Comparison of ENCODE assay signal across 15 cellular contexts in genomic region chr7:133873187-133873586, GRCh38.
DNase-seq lines count a peak whose midpoint lies in the region; ATAC-seq lines count a peak whose summit lies in the region.
"Had no signal": no experiment of that assay in that cellular context is flagged by ENCODE, and none has a peak within 500 bp of the region (broad histone marks: within the 10 kb centered on the region; RNA-seq: fewer than 3 reads in every experiment).

No MANE protein-coding gene starts in this region.

- peaks cover 41% of the 10 kb centered on the region for H3K4me1 Mint-ChIP-seq in activated CD4-positive, alpha-beta T cell treated with anti-CD3 and anti-CD28 coated beads for 36 hours
- H3K4me1 Mint-ChIP-seq in CD4-positive, CD25-positive, alpha-beta regulatory T cell, result peaks cover 23 to 42% (median 32%) of the 10 kb centered on the region in 4 donors
- H3K4me1 Mint-ChIP-seq in central memory CD8-positive, alpha-beta T cell, result peaks cover 77% of the 10 kb centered on the region
- peaks cover 42 to 49% of the 10 kb centered on the region in 2 donors for H3K4me1 Mint-ChIP-seq in natural killer cell treated with Interleukin-12 subunit alpha and Interleukin-12 subunit beta and Interleukin-15 and Interleukin-18, amount 100 ng/mL, for 72 hours (ENCODE audit: low read depth in 2 of 2)

- no peaks in the 10 kb centered on the region for H3K4me1 ChIP-seq in CD4-positive, CD25-positive, alpha-beta regulatory T cell (ENCODE audit: control insufficient read depth, insufficient read depth, low read length, poor library complexity, severe bottlenecking)

- ATAC-seq in activated CD4-positive, alpha-beta T cell treated with anti-CD3 and anti-CD28 coated beads for 36 hours, result no peak
- ATAC-seq in CD4-positive, CD25-positive, alpha-beta regulatory T cell (ENCODE audit: low read depth in 2 of 2), result no peak
- ATAC-seq in central memory CD8-positive, alpha-beta T cell (replicated peaks; ENCODE audit: extremely low read depth, poor library complexity, severe bottlenecking), result no peak
- ATAC-seq in natural killer cell treated with Interleukin-12 subunit alpha and Interleukin-12 subunit beta and Interleukin-15 and Interleukin-18, amount 100 ng/mL, for 72 hours, result no peak
- no peak for ATAC-seq in HG03135 (IDR thresholded peaks at IDR 0.05; ENCODE audit: unreplicated experiment)
- ATAC-seq: A549; CD8-positive, alpha-beta T cell had no signal

- H3K36me3 Mint-ChIP-seq in activated CD4-positive, alpha-beta T cell treated with anti-CD3 and anti-CD28 coated beads for 36 hours (ENCODE audit: low read depth), result peaks cover 2% of the 10 kb centered on the region
- peaks cover 18% of the 10 kb centered on the region for H3K36me3 Mint-ChIP-seq in CD4-positive, CD25-positive, alpha-beta regulatory T cell
- H3K36me3 Mint-ChIP-seq in central memory CD8-positive, alpha-beta T cell (ENCODE audit: insufficient read depth), result peaks cover 2% of the 10 kb centered on the region
- H3K36me3 Mint-ChIP-seq in natural killer cell treated with Interleukin-12 subunit alpha and Interleukin-12 subunit beta and Interleukin-15 and Interleukin-18, amount 100 ng/mL, for 72 hours, result no peaks in the 10 kb centered on the region

- CTCF ChIA-PET in activated CD4-positive, alpha-beta T cell treated with anti-CD3 and anti-CD28 coated beads for 36 hours (lab: Charles Lee), result no interaction called here

- no peaks in the 10 kb centered on the region for H3K27me3 Mint-ChIP-seq in activated CD4-positive, alpha-beta T cell treated with anti-CD3 and anti-CD28 coated beads for 36 hours
- H3K27me3 Mint-ChIP-seq in CD4-positive, CD25-positive, alpha-beta regulatory T cell, result no peaks in the 10 kb centered on the region
- no peaks in the 10 kb centered on the region for H3K27me3 Mint-ChIP-seq in central memory CD8-positive, alpha-beta T cell
- H3K27me3 Mint-ChIP-seq in natural killer cell treated with Interleukin-12 subunit alpha and Interleukin-12 subunit beta and Interleukin-15 and Interleukin-18, amount 100 ng/mL, for 72 hours, result no peaks in the 10 kb centered on the region

- no peaks in the 10 kb centered on the region for H3K27me3 ChIP-seq in CD4-positive, CD25-positive, alpha-beta regulatory T cell (ENCODE audit: control insufficient read depth, insufficient read depth, low read length)

- H3K36me3 ChIP-seq in CD4-positive, CD25-positive, alpha-beta regulatory T cell (ENCODE audit: control insufficient read depth, insufficient read depth, low read length), result no peaks in the 10 kb centered on the region
- H3K36me3 ChIP-seq: HAP-1 had no signal

- POLR2A ChIA-PET in activated CD4-positive, alpha-beta T cell treated with anti-CD3 and anti-CD28 coated beads for 36 hours (lab: Charles Lee), result no interaction called here

- DNase-seq in activated CD4-positive, alpha-beta T cell treated with anti-CD3 and anti-CD28 coated beads for 36 hours, result no peak
- DNase-seq in activated CD4-positive, alpha-beta T cell treated with anti-CD3 and anti-CD28 coated beads, Interleukin-2, amount 50 U/mL, for 1 hour, result no peak
- DNase-seq in CD4-positive, CD25-positive, alpha-beta regulatory T cell, result no peak
- DNase-seq in central memory CD8-positive, alpha-beta T cell (ENCODE audit: low spot score in 2 of 2), result no peak
- DNase-seq in natural killer cell treated with Interleukin-12 subunit alpha and Interleukin-12 subunit beta and Interleukin-15 and Interleukin-18, amount 100 ng/mL, for 72 hours (ENCODE audit: low spot score), result no peak
- DNase-seq in DMS 273 (lab: John Stamatoyannopoulos, UW; ENCODE audit: unreplicated experiment), result no peak
- DNase-seq: AML-193; CD8-positive, alpha-beta T cell; COR-L47; GM23248 had no signal

- intact Hi-C loops in activated CD4-positive, alpha-beta T cell treated with anti-CD3 and anti-CD28 coated beads for 36 hours (cut with DNase I, micrococcal nuclease), result no loop called here

- no peaks in the 10 kb centered on the region for H3K9me3 ChIP-seq in CD4-positive, CD25-positive, alpha-beta regulatory T cell (ENCODE audit: control insufficient read depth in 2 of 2, low read length in 2 of 2)
- H3K9me3 ChIP-seq: A549, HAP-1 had no signal

- H3K4me3 Mint-ChIP-seq in activated CD4-positive, alpha-beta T cell treated with anti-CD3 and anti-CD28 coated beads for 36 hours, result no peak overlapping the region
- H3K4me3 Mint-ChIP-seq in CD4-positive, CD25-positive, alpha-beta regulatory T cell, result peak overlapping the region in 1 of 4 donors; percentile 39
- H3K4me3 Mint-ChIP-seq in central memory CD8-positive, alpha-beta T cell, result peak overlapping the region; percentile 2
- H3K4me3 Mint-ChIP-seq in natural killer cell treated with Interleukin-12 subunit alpha and Interleukin-12 subunit beta and Interleukin-15 and Interleukin-18, amount 100 ng/mL, for 72 hours, result peak overlapping the region; percentile 47
- H3K4me3 Mint-ChIP-seq: CD8-positive, alpha-beta T cell had no signal

- H3K9me3 Mint-ChIP-seq in activated CD4-positive, alpha-beta T cell treated with anti-CD3 and anti-CD28 coated beads for 36 hours (ENCODE audit: low read depth), result no peaks in the 10 kb centered on the region
- peaks cover 0 to 1% (median 0%) of the 10 kb centered on the region in 7 donors for H3K9me3 Mint-ChIP-seq in CD4-positive, CD25-positive, alpha-beta regulatory T cell
- H3K9me3 Mint-ChIP-seq in central memory CD8-positive, alpha-beta T cell, result no peaks in the 10 kb centered on the region
- peaks cover 6% of the 10 kb centered on the region for H3K9me3 Mint-ChIP-seq in natural killer cell treated with Interleukin-12 subunit alpha and Interleukin-12 subunit beta and Interleukin-15 and Interleukin-18, amount 100 ng/mL, for 72 hours
- H3K9me3 Mint-ChIP-seq: CD8-positive, alpha-beta T cell had no signal

- H3K27ac ChIP-seq in CD4-positive, CD25-positive, alpha-beta regulatory T cell (ENCODE audit: insufficient read depth, low read length, poor library complexity, severe bottlenecking), result no peak overlapping the region
- H3K27ac ChIP-seq: 22Rv1, A549, C4-2B, GM23248 had no signal

- peak overlapping the region; percentile 52 for H3K27ac Mint-ChIP-seq in activated CD4-positive, alpha-beta T cell treated with anti-CD3 and anti-CD28 coated beads for 36 hours
- peak overlapping the region in 2 of 3 donors; percentile 39 to 63 for H3K27ac Mint-ChIP-seq in CD4-positive, CD25-positive, alpha-beta regulatory T cell
- no peak overlapping the region for H3K27ac Mint-ChIP-seq in central memory CD8-positive, alpha-beta T cell (ENCODE audit: low read depth)
- H3K27ac Mint-ChIP-seq in natural killer cell treated with Interleukin-12 subunit alpha and Interleukin-12 subunit beta and Interleukin-15 and Interleukin-18, amount 100 ng/mL, for 72 hours, result no peak overlapping the region
- H3K27ac Mint-ChIP-seq: CD8-positive, alpha-beta T cell had no signal

- no peak overlapping the region for H3K4me3 ChIP-seq in CD4-positive, CD25-positive, alpha-beta regulatory T cell (ENCODE audit: low read depth, low read length)
- H3K4me3 ChIP-seq: A549, GM23248, HAP-1 had no signal

Comparison
In these comparisons a context has a peak if more than half of its experiments do, and no peak if none do; other contexts are left out.
1. H3K27ac Mint-ChIP-seq: peak in activated CD4-positive, alpha-beta T cell treated with anti-CD3 and anti-CD28 coated beads for 36 hours (single experiment) and CD4-positive, CD25-positive, alpha-beta regulatory T cell (2 of 3); none in central memory CD8-positive, alpha-beta T cell (single experiment) and natural killer cell treated with Interleukin-12 subunit alpha and Interleukin-12 subunit beta and Interleukin-15 and Interleukin-18, amount 100 ng/mL, for 72 hours (0 of 2).